Comparison of ENCODE assay signal across 15 cellular contexts in genomic region chr5:2832394-2832793, GRCh38.
DNase-seq lines count a peak whose midpoint lies in the region; ATAC-seq and TF ChIP-seq lines count a peak whose summit lies in the region.
"Had no signal": no experiment of that assay in that cellular context is flagged by ENCODE, and none has a peak within 500 bp of the region (broad histone marks: within the 10 kb centered on the region; RNA-seq: fewer than 3 reads in every experiment).

No MANE protein-coding gene starts in this region.

- POLR2A ChIA-PET in WTC11 (lab: Charles Lee): no interaction called here

- DNase-seq in WTC11 (ENCODE audit: low spot score) (peak; percentile 31), iPS-NIHi11 (ENCODE audit: low spot score) (peak; percentile 33), neural progenitor cell (ENCODE audit: low spot score) (peak; percentile 37), HuH-7 (ENCODE audit: low spot score) (no peak), G401 (ENCODE audit: low spot score) (no peak)
- DNase-seq: C1 segment of cervical spinal cord; Calu3; CD4-positive, alpha-beta memory T cell; COR-L47; DMS53; DMS79 treated with DMSO at 0.1 percent for 48 hours; GM23248; HFFc6 had no signal

- H3K4me1 Mint-ChIP-seq in WTC11 (peaks cover 6% of the 10 kb centered on the region), neural progenitor cell (peaks cover 26% of the 10 kb centered on the region)
- H3K4me1 Mint-ChIP-seq: CD4-positive, alpha-beta memory T cell had no signal

- H2AFZ ChIP-seq in neural progenitor cell (replicated peaks): no peak overlapping the region
- H2AFZ ChIP-seq: GM23248 had no signal

- in situ Hi-C loops in G401 (cut with HindIII; ENCODE audit: low sequenced_read_pairs): no loop called here

- ATAC-seq in WTC11: peak; percentile 44; the same call in 1 of the 2 replicates
- ATAC-seq in HG03442 (IDR thresholded peaks at IDR 0.05; ENCODE audit: unreplicated experiment): no peak

- H3K4me1 ChIP-seq in neural progenitor cell: peaks cover 7% of the 10 kb centered on the region
- H3K4me1 ChIP-seq: HAP-1 had no signal

- no peak overlapping the region for H3K27ac ChIP-seq in neural progenitor cell
- H3K27ac ChIP-seq: GM23248 had no signal

- no peak overlapping the region for H3K4me3 ChIP-seq in neural progenitor cell
- H3K4me3 ChIP-seq: GM23248, HAP-1 had no signal

- TF ChIP-seq CTCF in WTC11 (IDR thresholded peaks at IDR 0.05) (no peak), neural progenitor cell (IDR thresholded peaks at IDR 0.05) (no peak)

- H3K4me2 ChIP-seq in neural progenitor cell: no peak overlapping the region

- CTCF ChIA-PET in WTC11 (lab: Charles Lee): no interaction called here

- H3K9me3 ChIP-seq in neural progenitor cell (ENCODE audit: low read depth): no peaks in the 10 kb centered on the region

- no peaks in the 10 kb centered on the region for H3K79me2 ChIP-seq in neural progenitor cell (ENCODE audit: low read depth)

- H3K36me3 ChIP-seq in neural progenitor cell: no peaks in the 10 kb centered on the region
- H3K36me3 ChIP-seq: HAP-1 had no signal

- H3K27me3 Mint-ChIP-seq in WTC11 (ENCODE audit: low read depth) (no peaks in the 10 kb centered on the region; the same call in 1 of the 2 replicates), neural progenitor cell (ENCODE audit: insufficient read depth, low read depth) (peaks cover 5% of the 10 kb centered on the region)
- H3K27me3 Mint-ChIP-seq: CD4-positive, alpha-beta memory T cell had no signal

- no peaks in the 10 kb centered on the region for H3K36me3 Mint-ChIP-seq in WTC11
- no peaks in the 10 kb centered on the region for H3K36me3 Mint-ChIP-seq in neural progenitor cell
- H3K36me3 Mint-ChIP-seq: CD4-positive, alpha-beta memory T cell had no signal

- H3K4me3 Mint-ChIP-seq in WTC11: no peak overlapping the region
- no peak overlapping the region for H3K4me3 Mint-ChIP-seq in neural progenitor cell
- H3K4me3 Mint-ChIP-seq: CD4-positive, alpha-beta memory T cell; HFFc6 had no signal

- H3K9me3 Mint-ChIP-seq in WTC11: peaks cover 4% of the 10 kb centered on the region
- peaks cover 4% of the 10 kb centered on the region for H3K9me3 Mint-ChIP-seq in neural progenitor cell

- H3K9ac ChIP-seq in neural progenitor cell: no peak overlapping the region
- H3K9ac ChIP-seq: GM23248 had no signal

- H3K27ac Mint-ChIP-seq in WTC11: no peak overlapping the region
- no peak overlapping the region for H3K27ac Mint-ChIP-seq in neural progenitor cell
- H3K27ac Mint-ChIP-seq: CD4-positive, alpha-beta memory T cell; HFFc6 had no signal

- no peaks in the 10 kb centered on the region for H3F3A ChIP-seq in neural progenitor cell (ENCODE audit: low read depth)

- no peaks in the 10 kb centered on the region for H4K20me1 ChIP-seq in neural progenitor cell (ENCODE audit: low read depth)

- H3K27me3 ChIP-seq in neural progenitor cell: no peaks in the 10 kb centered on the region

TF ChIP-seq in WTC11, 78 proteins besides CTCF, POLR2A, EP300 and RAD21 (continues in another document):
- TF ChIP-seq NFE2L1 (CRISPR knock-in tag; IDR thresholded peaks at IDR 0.05) (no peak), CREB1 (CRISPR knock-in tag; IDR thresholded peaks at IDR 0.05) (no peak), PRRX2 (CRISPR knock-in tag; IDR thresholded peaks at IDR 0.05) (no peak), ZMAT4 (CRISPR knock-in tag; IDR thresholded peaks at IDR 0.05) (no peak), NR2C2 (CRISPR knock-in tag; IDR thresholded peaks at IDR 0.05) (no peak), JUN (CRISPR knock-in tag; IDR thresholded peaks at IDR 0.05) (no peak), ZNF281 (CRISPR knock-in tag; IDR thresholded peaks at IDR 0.05) (no peak), SMAD3 (CRISPR knock-in tag; IDR thresholded peaks at IDR 0.05; ENCODE audit: borderline replicate concordance) (no peak), SMAD4 (CRISPR knock-in tag; IDR thresholded peaks at IDR 0.05) (no peak), KAT7 (CRISPR knock-in tag; IDR thresholded peaks at IDR 0.05; ENCODE audit: borderline replicate concordance) (no peak), NR3C1 (CRISPR knock-in tag; conservative IDR thresholded peaks at IDR 0.05; ENCODE audit: low read depth) (no peak), ZNF138 (CRISPR knock-in tag; conservative IDR thresholded peaks at IDR 0.05) (no peak), ETV6 (CRISPR knock-in tag; IDR thresholded peaks at IDR 0.05) (no peak)
- TF ChIP-seq, protein P1, sequence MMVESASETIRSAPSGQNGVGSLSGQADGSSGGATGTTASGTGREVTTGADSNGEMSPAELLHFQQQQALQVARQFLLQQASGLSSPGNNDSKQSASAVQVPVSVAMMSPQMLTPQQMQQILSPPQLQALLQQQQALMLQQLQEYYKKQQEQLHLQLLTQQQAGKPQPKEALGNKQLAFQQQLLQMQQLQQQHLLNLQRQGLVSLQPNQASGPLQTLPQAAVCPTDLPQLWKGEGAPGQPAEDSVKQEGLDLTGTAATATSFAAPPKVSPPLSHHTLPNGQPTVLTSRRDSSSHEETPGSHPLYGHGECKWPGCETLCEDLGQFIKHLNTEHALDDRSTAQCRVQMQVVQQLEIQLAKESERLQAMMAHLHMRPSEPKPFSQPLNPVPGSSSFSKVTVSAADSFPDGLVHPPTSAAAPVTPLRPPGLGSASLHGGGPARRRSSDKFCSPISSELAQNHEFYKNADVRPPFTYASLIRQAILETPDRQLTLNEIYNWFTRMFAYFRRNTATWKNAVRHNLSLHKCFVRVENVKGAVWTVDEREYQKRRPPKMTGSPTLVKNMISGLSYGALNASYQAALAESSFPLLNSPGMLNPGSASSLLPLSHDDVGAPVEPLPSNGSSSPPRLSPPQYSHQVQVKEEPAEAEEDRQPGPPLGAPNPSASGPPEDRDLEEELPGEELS (CRISPR knock-in tag; IDR thresholded peaks at IDR 0.05): no peak
- TF ChIP-seq, protein P2, sequence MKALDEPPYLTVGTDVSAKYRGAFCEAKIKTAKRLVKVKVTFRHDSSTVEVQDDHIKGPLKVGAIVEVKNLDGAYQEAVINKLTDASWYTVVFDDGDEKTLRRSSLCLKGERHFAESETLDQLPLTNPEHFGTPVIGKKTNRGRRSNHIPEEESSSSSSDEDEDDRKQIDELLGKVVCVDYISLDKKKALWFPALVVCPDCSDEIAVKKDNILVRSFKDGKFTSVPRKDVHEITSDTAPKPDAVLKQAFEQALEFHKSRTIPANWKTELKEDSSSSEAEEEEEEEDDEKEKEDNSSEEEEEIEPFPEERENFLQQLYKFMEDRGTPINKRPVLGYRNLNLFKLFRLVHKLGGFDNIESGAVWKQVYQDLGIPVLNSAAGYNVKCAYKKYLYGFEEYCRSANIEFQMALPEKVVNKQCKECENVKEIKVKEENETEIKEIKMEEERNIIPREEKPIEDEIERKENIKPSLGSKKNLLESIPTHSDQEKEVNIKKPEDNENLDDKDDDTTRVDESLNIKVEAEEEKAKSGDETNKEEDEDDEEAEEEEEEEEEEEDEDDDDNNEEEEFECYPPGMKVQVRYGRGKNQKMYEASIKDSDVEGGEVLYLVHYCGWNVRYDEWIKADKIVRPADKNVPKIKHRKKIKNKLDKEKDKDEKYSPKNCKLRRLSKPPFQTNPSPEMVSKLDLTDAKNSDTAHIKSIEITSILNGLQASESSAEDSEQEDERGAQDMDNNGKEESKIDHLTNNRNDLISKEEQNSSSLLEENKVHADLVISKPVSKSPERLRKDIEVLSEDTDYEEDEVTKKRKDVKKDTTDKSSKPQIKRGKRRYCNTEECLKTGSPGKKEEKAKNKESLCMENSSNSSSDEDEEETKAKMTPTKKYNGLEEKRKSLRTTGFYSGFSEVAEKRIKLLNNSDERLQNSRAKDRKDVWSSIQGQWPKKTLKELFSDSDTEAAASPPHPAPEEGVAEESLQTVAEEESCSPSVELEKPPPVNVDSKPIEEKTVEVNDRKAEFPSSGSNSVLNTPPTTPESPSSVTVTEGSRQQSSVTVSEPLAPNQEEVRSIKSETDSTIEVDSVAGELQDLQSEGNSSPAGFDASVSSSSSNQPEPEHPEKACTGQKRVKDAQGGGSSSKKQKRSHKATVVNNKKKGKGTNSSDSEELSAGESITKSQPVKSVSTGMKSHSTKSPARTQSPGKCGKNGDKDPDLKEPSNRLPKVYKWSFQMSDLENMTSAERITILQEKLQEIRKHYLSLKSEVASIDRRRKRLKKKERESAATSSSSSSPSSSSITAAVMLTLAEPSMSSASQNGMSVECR (CRISPR knock-in tag; IDR thresholded peaks at IDR 0.05; ENCODE audit: borderline replicate concordance): no peak
- TF ChIP-seq, protein P3, sequence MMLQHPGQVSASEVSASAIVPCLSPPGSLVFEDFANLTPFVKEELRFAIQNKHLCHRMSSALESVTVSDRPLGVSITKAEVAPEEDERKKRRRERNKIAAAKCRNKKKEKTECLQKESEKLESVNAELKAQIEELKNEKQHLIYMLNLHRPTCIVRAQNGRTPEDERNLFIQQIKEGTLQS (CRISPR knock-in tag; conservative IDR thresholded peaks at IDR 0.05): no peak

Comparison
In these comparisons a context has a peak if more than half of its experiments do, and no peak if none do; other contexts are left out.
1. DNase-seq: peak in WTC11 (single experiment), iPS-NIHi11 (single experiment) and neural progenitor cell (single experiment); none in HuH-7 (single experiment) and G401 (single experiment).